ENCODE assay signal across 22 cellular contexts in the genomic region with DNA sequence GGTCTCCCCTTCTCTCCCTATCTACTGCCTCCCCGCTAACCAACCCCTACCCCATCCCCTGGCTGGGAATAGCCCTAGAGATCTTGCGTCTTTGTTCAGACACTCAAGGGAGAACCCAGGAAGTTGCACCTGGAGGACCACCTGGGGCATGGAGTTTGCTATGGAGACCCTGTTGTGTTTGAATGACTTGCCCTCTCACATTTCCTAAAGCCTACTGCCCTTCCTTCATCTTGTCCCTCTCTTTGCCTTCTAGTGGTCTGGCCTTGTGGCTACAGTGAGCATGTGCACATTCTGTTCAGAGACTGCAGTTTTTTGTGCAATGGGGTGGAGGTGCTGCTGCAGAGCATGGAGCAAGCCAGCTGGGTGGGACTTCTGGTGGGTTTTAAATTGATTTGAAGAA.
"Had no signal": no experiment of that assay in that cellular context is flagged by ENCODE, and none has a peak within 500 bp of the region (broad histone marks: within the 10 kb centered on the region; RNA-seq: fewer than 3 reads in every experiment).

No MANE protein-coding gene starts in this region.

- H3K27me3 ChIP-seq: esophagus muscularis mucosa, gastroesophageal sphincter, heart right ventricle, pancreas, sigmoid colon, testis had no signal

- DNase-seq: activated CD4-positive, alpha-beta T cell treated with anti-CD3 and anti-CD28 coated beads for 1 hour; activated effector memory CD4-positive, alpha-beta T cell treated with anti-CD3 and anti-CD28 coated beads, Interleukin-2, amount 50 U/mL, for 16 hours; activated T-cell treated with anti-CD3 and anti-CD28 coated beads, Interleukin-2, amount 50 U/mL, for 72 hours; cerebellar nuclear complex; effector CD8-positive, alpha-beta T cell; heart right ventricle; immature natural killer cell; left ventricle myocardium superior; mucosa of descending colon; naive B cell; pancreas; sigmoid colon; stimulated activated CD4-positive, alpha-beta T cell treated with anti-CD3 and anti-CD28 coated beads, Interleukin-4, amount 100 ng/mL, for 24 hours; testis had no signal

- FAIRE-seq: bronchial epithelial cell, endothelial cell of umbilical vein, pancreas had no signal

- H3K9me3 ChIP-seq: esophagus muscularis mucosa, gastroesophageal sphincter, heart right ventricle, mucosa of descending colon, neutrophil, pancreas, sigmoid colon, testis had no signal

- H3K27ac ChIP-seq: esophagus muscularis mucosa, gastroesophageal sphincter, heart right ventricle, neutrophil, sigmoid colon, testis, VCaP had no signal

- H3K4me3 ChIP-seq: esophagus muscularis mucosa, gastroesophageal sphincter, heart right ventricle, mucosa of descending colon, pancreas, sigmoid colon, testis had no signal

- H3K4me3 Mint-ChIP-seq: activated naive CD4-positive, alpha-beta T cell treated with anti-CD3 and anti-CD28 coated beads, Interleukin-2, amount 50 U/mL, for 24 hours; activated T-cell treated with anti-CD3 and anti-CD28 coated beads, Interleukin-2, amount 50 U/mL, for 72 hours; immature natural killer cell; naive B cell; stimulated activated memory B cell treated with anti-CD40 and anti-IgM and Interleukin-4, amounts not matched to agents 10 μg/mL and 1 μg/mL and 100 μg/mL, for 72 hours had no signal

- H3K36me3 Mint-ChIP-seq: activated naive CD4-positive, alpha-beta T cell treated with anti-CD3 and anti-CD28 coated beads, Interleukin-2, amount 50 U/mL, for 24 hours; naive B cell; stimulated activated memory B cell treated with anti-CD40 and anti-IgM and Interleukin-4, amounts not matched to agents 10 μg/mL and 1 μg/mL and 100 μg/mL, for 72 hours had no signal

- H3K4me1 Mint-ChIP-seq: activated naive CD4-positive, alpha-beta T cell treated with anti-CD3 and anti-CD28 coated beads, Interleukin-2, amount 50 U/mL, for 24 hours; immature natural killer cell had no signal

- H3K9me3 Mint-ChIP-seq: activated naive CD4-positive, alpha-beta T cell treated with anti-CD3 and anti-CD28 coated beads, Interleukin-2, amount 50 U/mL, for 24 hours; activated T-cell treated with anti-CD3 and anti-CD28 coated beads, Interleukin-2, amount 50 U/mL, for 72 hours; immature natural killer cell; stimulated activated memory B cell treated with anti-CD40 and anti-IgM and Interleukin-4, amounts not matched to agents 10 μg/mL and 1 μg/mL and 100 μg/mL, for 72 hours had no signal

- H3K36me3 ChIP-seq: esophagus muscularis mucosa, gastroesophageal sphincter, heart right ventricle, neutrophil, pancreas, sigmoid colon had no signal

- H3K27ac Mint-ChIP-seq: activated naive CD4-positive, alpha-beta T cell treated with anti-CD3 and anti-CD28 coated beads, Interleukin-2, amount 50 U/mL, for 24 hours; activated T-cell treated with anti-CD3 and anti-CD28 coated beads, Interleukin-2, amount 50 U/mL, for 72 hours; immature natural killer cell; naive B cell; stimulated activated memory B cell treated with anti-CD40 and anti-IgM and Interleukin-4, amounts not matched to agents 10 μg/mL and 1 μg/mL and 100 μg/mL, for 72 hours had no signal

- ATAC-seq: activated T-cell treated with anti-CD3 and anti-CD28 coated beads, Interleukin-2, amount 50 U/mL, for 72 hours; gastroesophageal sphincter; heart right ventricle; left ventricle myocardium superior; mucosa of descending colon; pancreas; stimulated activated memory B cell treated with anti-CD40 and anti-IgM and Interleukin-4, amounts not matched to agents 10 μg/mL and 1 μg/mL and 100 μg/mL, for 72 hours had no signal
